1 cellular context compared by ENCODE assay signal in the genomic region with DNA sequence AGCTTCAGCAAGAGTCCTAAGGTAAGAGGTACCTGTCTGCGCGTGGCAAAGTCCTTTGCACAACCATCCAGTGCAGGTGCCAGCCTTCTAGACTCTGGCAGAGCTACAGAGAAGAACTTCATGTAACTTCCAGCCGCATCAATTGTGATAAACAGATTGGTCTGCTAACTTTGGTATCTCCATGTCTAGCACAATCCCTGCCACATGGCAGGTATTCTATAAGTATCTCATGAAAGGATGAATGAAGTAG.
TF ChIP-seq lines count a peak whose summit lies in the region.

No MANE protein-coding gene starts in this region.

TF ChIP-seq in GM23338, 12 proteins besides CTCF, POLR2A, EP300 and RAD21:
- no peak for TF ChIP-seq ZNF331 (CRISPR knock-in tag; IDR thresholded peaks at IDR 0.05; ENCODE audit: low read depth)
- no peak for TF ChIP-seq POLR2AphosphoS5 (IDR thresholded peaks at IDR 0.05; ENCODE audit: low read depth)
- TF ChIP-seq NANOG (IDR thresholded peaks at IDR 0.05; ENCODE audit: borderline replicate concordance), result no peak
- no peak for TF ChIP-seq CREB1 (CRISPR knock-in tag; IDR thresholded peaks at IDR 0.05; ENCODE audit: low read depth)
TF ChIP-seq in GM23338: peak in this region for 0.
